21 cellular contexts compared by ENCODE assay signal in genomic region chr19:45657520-45658163, GRCh38. TPM values are rescaled to one million over a fixed set of nuclear protein-coding genes. Genes with fewer than 3 reads are reported as not detected.
DNase-seq lines count a peak whose midpoint lies in the region; ATAC-seq, FAIRE-seq and TF ChIP-seq lines count a peak whose summit lies in the region.
"Had no signal": no experiment of that assay in that cellular context is flagged by ENCODE, and none has a peak within 500 bp of the region (broad histone marks: within the 10 kb centered on the region; RNA-seq: fewer than 3 reads in every experiment).

No MANE protein-coding gene starts in this region.

- no peak overlapping the region; the same call in 1 of the 2 replicates for H3K18ac ChIP-seq in H1 (ENCODE audit: extremely low read depth, low read length)

- H3K79me2 ChIP-seq in H1 (ENCODE audit: control insufficient read depth in 1 of 2, insufficient read depth in 2 of 2, low read length in 2 of 2) = no peaks in the 10 kb centered on the region

- no peaks in the 10 kb centered on the region for H3K79me1 ChIP-seq in H1 (ENCODE audit: low read depth, low read length)

- TF ChIP-seq POLR2A in H1 (IDR thresholded peaks at IDR 0.05; ENCODE audit: control extremely low read depth in 1 of 2, low read depth in 2 of 2, low read length in 2 of 2) = no peak

- no peaks in the 10 kb centered on the region for H4K20me1 ChIP-seq in H1 (replicated peaks in 1 of 2; ENCODE audit: control insufficient read depth in 1 of 2, insufficient read depth in 2 of 2, low read length in 2 of 2)

- no peak for TF ChIP-seq EP300 in H1 (IDR thresholded peaks at IDR 0.05; ENCODE audit: borderline replicate concordance in 1 of 2, low read depth in 2 of 2, low read length in 2 of 2)

- no peak overlapping the region for H3K14ac ChIP-seq in H1 (ENCODE audit: insufficient read length)

- no peak overlapping the region for H4K8ac ChIP-seq in H1 (ENCODE audit: extremely low read depth, insufficient read depth, low read length)

- 0 out of 2 replicates have a peak overlapping the region, but pooled peaks have one; percentile 50 for H2BK12ac ChIP-seq in H1 (ENCODE audit: low read depth, low read length)

- H2BK5ac ChIP-seq in H1 (ENCODE audit: low read depth, low read length) = no peak overlapping the region

- no peaks in the 10 kb centered on the region for H3K9me3 ChIP-seq in H1 (ENCODE audit: insufficient read depth in 2 of 2, low read depth in 1 of 2, low read length in 1 of 2)
- H3K9me3 ChIP-seq: esophagus squamous epithelium had no signal

- no peak overlapping the region for H2BK15ac ChIP-seq in H1 (ENCODE audit: low read length)

- no peak overlapping the region for H3K56ac ChIP-seq in H1 (replicated peaks; ENCODE audit: insufficient read length, low read depth, low read length)

- no peaks in the 10 kb centered on the region for H3K27me3 ChIP-seq in H1 (replicated peaks in 1 of 4; ENCODE audit: control insufficient read depth in 3 of 4, extremely low read depth in 1 of 4, insufficient read depth in 3 of 4, low read length in 3 of 4)

- no peak overlapping the region for H3K9ac ChIP-seq in H1 (replicated peaks in 1 of 4; ENCODE audit: extremely low read depth in 1 of 4, low read depth in 3 of 4, low read length in 3 of 4)

- H4K91ac ChIP-seq in H1 (replicated peaks; ENCODE audit: insufficient read length, low read length) = no peak overlapping the region

- no peak overlapping the region for H4K5ac ChIP-seq in H1 (ENCODE audit: insufficient read length, low read depth, low read length)

- peaks cover 0 to 4% (median 2%) of the 10 kb centered on the region in 4 experiments; a peak in 3 of 7 replicates for H3K4me1 ChIP-seq in H1 (replicated peaks in 1 of 4; ENCODE audit: control insufficient read depth in 3 of 4, insufficient read depth in 4 of 4, low read length in 3 of 4)
- H3K4me1 ChIP-seq: esophagus squamous epithelium had no signal

- TF ChIP-seq RAD21 in H1 (IDR thresholded peaks at IDR 0.05 in 1 of 2, conservative IDR thresholded peaks at IDR 0.05 in 1 of 2; ENCODE audit: low read depth in 2 of 2, low read length in 2 of 2) = no peak

- CTCF ChIA-PET in H1 (lab: Charles Lee; ENCODE audit: partially characterized antibody) = interaction anchor here (0.6 to 1.3 kb wide), 6 partner anchors 9 to 240 kb away, joined by 3 to 6 read pairs (median 4); no protein-coding TSS in a partner anchor

- no peak overlapping the region for H3K23ac ChIP-seq in H1 (ENCODE audit: insufficient read length)

- no peak for ATAC-seq in HG02840 (IDR thresholded peaks at IDR 0.05; ENCODE audit: low FRiP score, unreplicated experiment)
- ATAC-seq: HCT116, right cardiac atrium had no signal

- POLR2A ChIA-PET in H1 (lab: Charles Lee; ENCODE audit: partially characterized antibody) = interaction anchor here (0.7 kb wide), 1 partner anchor 13 kb away, joined by 3 read pairs; no protein-coding TSS in a partner anchor

- no peaks in the 10 kb centered on the region for H3K36me3 ChIP-seq in H1 (ENCODE audit: control insufficient read depth in 2 of 4, insufficient read depth in 4 of 4, low read length in 3 of 4)
- H3K36me3 ChIP-seq: esophagus squamous epithelium had no signal

- no peak overlapping the region for H2BK120ac ChIP-seq in H1 (replicated peaks; ENCODE audit: low read depth, low read length)

- H2BK20ac ChIP-seq in H1 (ENCODE audit: low read length) = no peak overlapping the region

- 70% methylated on average over 11 of the region's 14 CpGs; no CpG with 5 or more reads in 1 of the 2 experiments for WGBS in H1 (ENCODE audit: extremely low coverage in 1 of 2, insufficient coverage in 1 of 2, insufficient read length in 1 of 2, insufficient replicate concordance in 2 of 2, low coverage in 1 of 2, low lambda C conversion rate in 2 of 2, missing lambda C conversion rate in 1 of 2), 2 experiments

- peak overlapping the region; percentile 70; the same call in 1 of the 2 replicates for H2AFZ ChIP-seq in H1 (ENCODE audit: low read length)

- no peak for TF ChIP-seq CTCF in H1 (IDR thresholded peaks at IDR 0.05; ENCODE audit: control extremely low read depth in 1 of 3, insufficient read depth in 1 of 3, low read depth in 1 of 3, low read length in 3 of 3)

- DNase-seq in NCI-H748 (lab: John Stamatoyannopoulos, UW; ENCODE audit: unreplicated experiment) (peak; percentile 51), NCI-H748 treated with DMSO at 0.1 percent for 48 hours (lab: John Stamatoyannopoulos, UW) (no peak), NCI-H146 treated with DMSO at 0.1 percent for 48 hours (lab: John Stamatoyannopoulos, UW; ENCODE audit: unreplicated experiment) (peak; percentile 47), H1 (ENCODE audit: low read depth in 1 of 2, low spot score in 2 of 2) (no peak), retina (peak; percentile 68), hepatic stellate cell (ENCODE audit: low spot score) (no peak), AG20443 (ENCODE audit: low spot score) (no peak)
- DNase-seq: ACHN; amygdala; CD4-positive, alpha-beta T cell; DND-41; effector CD4-positive, alpha-beta T cell; esophagus squamous epithelium; Kasumi-1; occipital lobe; right cardiac atrium; substantia nigra had no signal

- H3K4me2 ChIP-seq in H1 (ENCODE audit: insufficient read depth in 1 of 2, low read depth in 2 of 2, low read length in 2 of 2) = no peak overlapping the region

- no peak for FAIRE-seq in H1 (lab: Jason Lieb, UNC)
- FAIRE-seq: urothelium cell line had no signal

- H3K27ac ChIP-seq in H1 (ENCODE audit: low read depth, low read length) = no peak overlapping the region
- H3K27ac ChIP-seq: esophagus squamous epithelium had no signal

- H3K4me3 ChIP-seq in H1 (ENCODE audit: extremely low read depth in 1 of 4, insufficient read depth in 2 of 4, low read depth in 3 of 4, low read length in 4 of 4) = no peak overlapping the region
- H3K4me3 ChIP-seq: esophagus squamous epithelium had no signal

- no peak overlapping the region for H3K4ac ChIP-seq in H1 (replicated peaks; ENCODE audit: insufficient read length, low read depth, low read length)

- no peaks in the 10 kb centered on the region for H3K23me2 ChIP-seq in H1 (ENCODE audit: low read depth, low read length)

- no peak overlapping the region for H2AK5ac ChIP-seq in H1 (ENCODE audit: low read depth, low read length)

TF ChIP-seq in H1, 55 proteins besides CTCF, POLR2A, EP300 and RAD21:
- no peak for TF ChIP-seq TCF12 (IDR thresholded peaks at IDR 0.05; ENCODE audit: low read depth, low read length)

RNA-seq across cellular contexts. Expression of gene GIPR, which starts 10.4 kb away (rescaled TPM):
- total RNA-seq in H1 (2021; fragmentation: NEBNext Ultra II Directional; extraction: Animal tissue kit (Norgen Biotek cat#: 25700)) = 0.54 and 1.3 TPM in 2 replicates
- polyA plus RNA-seq in H1 (2011; rRNA removed) = 0.42 and 1.0 TPM in 2 replicates
- 1.0 TPM for polyA plus RNA-seq in H1 (2011; cell fraction: cytosol; rRNA removed)
- polyA plus RNA-seq in H1 (2011; cell fraction: nucleus; rRNA removed) = 4.3 TPM
- 0.80 to 1.7 TPM (median 1.1 TPM) in 4 replicates for polyA plus RNA-seq in H1 (2012, experiment 1 of 2)
- 0.50 TPM for polyA plus RNA-seq in H1 (2012, experiment 2 of 2)
- polyA plus RNA-seq in H1 (2013, experiment 1 of 2) = 0.57 TPM
- 0.74 TPM for polyA plus RNA-seq in H1 (2013, experiment 2 of 2)
- polyA minus RNA-seq in H1 (2011; rRNA and poly(A)+ RNA removed) = 0.46 and 1.5 TPM in 2 replicates
- polyA minus RNA-seq in H1 (2011; cell fraction: cytosol; rRNA and poly(A)+ RNA removed) = not detected
- polyA minus RNA-seq in H1 (2011; cell fraction: nucleus; rRNA and poly(A)+ RNA removed) = 1.9 TPM
- total RNA-seq: occipital lobe had no signal

RNA-seq across cellular contexts. Expression of gene EML2, which starts 18.4 kb away (rescaled TPM):
- total RNA-seq in H1 (2021; fragmentation: NEBNext Ultra II Directional; extraction: Animal tissue kit (Norgen Biotek cat#: 25700)) = 28.1 and 28.8 TPM in 2 replicates
- polyA plus RNA-seq in H1 (2011; rRNA removed) = 29.4 and 45.4 TPM in 2 replicates
- polyA plus RNA-seq in H1 (2011; cell fraction: cytosol; rRNA removed) = 41.5 TPM
- polyA plus RNA-seq in H1 (2011; cell fraction: nucleus; rRNA removed) = 135 TPM
- 36.7 to 46.1 TPM (median 43.1 TPM) in 4 replicates for polyA plus RNA-seq in H1 (2012, experiment 1 of 2)
- polyA plus RNA-seq in H1 (2012, experiment 2 of 2) = 23.6 TPM
- polyA plus RNA-seq in H1 (2013, experiment 1 of 2) = 14.5 TPM
- polyA plus RNA-seq in H1 (2013, experiment 2 of 2) = 13.1 TPM
- 31.1 and 51.6 TPM in 2 replicates for polyA minus RNA-seq in H1 (2011; rRNA and poly(A)+ RNA removed)
- polyA minus RNA-seq in H1 (2011; cell fraction: cytosol; rRNA and poly(A)+ RNA removed) = 33.6 TPM
- 36.1 TPM for polyA minus RNA-seq in H1 (2011; cell fraction: nucleus; rRNA and poly(A)+ RNA removed)

RNA-seq across cellular contexts. Expression of gene SNRPD2, which starts 34.1 kb away (rescaled TPM):
- 759 and 761 TPM in 2 replicates for total RNA-seq in H1 (2021; fragmentation: NEBNext Ultra II Directional; extraction: Animal tissue kit (Norgen Biotek cat#: 25700))
- polyA plus RNA-seq in H1 (2011; rRNA removed) = 493 and 645 TPM in 2 replicates
- polyA plus RNA-seq in H1 (2011; cell fraction: cytosol; rRNA removed) = 908 TPM
- polyA plus RNA-seq in H1 (2011; cell fraction: nucleus; rRNA removed) = 511 TPM
- polyA plus RNA-seq in H1 (2012, experiment 1 of 2) = 587 to 956 TPM (median 875 TPM) in 4 replicates
- polyA plus RNA-seq in H1 (2012, experiment 2 of 2) = 702 TPM
- polyA plus RNA-seq in H1 (2013, experiment 1 of 2) = 2,416 TPM
- polyA plus RNA-seq in H1 (2013, experiment 2 of 2) = 2,457 TPM
- 127 and 148 TPM in 2 replicates for polyA minus RNA-seq in H1 (2011; rRNA and poly(A)+ RNA removed)
- polyA minus RNA-seq in H1 (2011; cell fraction: cytosol; rRNA and poly(A)+ RNA removed) = 123 TPM
- 192 TPM for polyA minus RNA-seq in H1 (2011; cell fraction: nucleus; rRNA and poly(A)+ RNA removed)

RNA-seq across cellular contexts. Expression of gene QPCTL, which starts 34.8 kb away (rescaled TPM):
- 25.2 and 27.1 TPM in 2 replicates for total RNA-seq in H1 (2021; fragmentation: NEBNext Ultra II Directional; extraction: Animal tissue kit (Norgen Biotek cat#: 25700))
- polyA plus RNA-seq in H1 (2011; rRNA removed) = 35.3 and 49.3 TPM in 2 replicates
- polyA plus RNA-seq in H1 (2011; cell fraction: cytosol; rRNA removed) = 25.1 TPM
- polyA plus RNA-seq in H1 (2011; cell fraction: nucleus; rRNA removed) = 66.5 TPM
- 24.3 to 29.8 TPM (median 24.9 TPM) in 4 replicates for polyA plus RNA-seq in H1 (2012, experiment 1 of 2)
- polyA plus RNA-seq in H1 (2012, experiment 2 of 2) = 36.1 TPM
- polyA plus RNA-seq in H1 (2013, experiment 1 of 2) = 26.5 TPM
- polyA plus RNA-seq in H1 (2013, experiment 2 of 2) = 27.2 TPM
- 15.5 and 21.6 TPM in 2 replicates for polyA minus RNA-seq in H1 (2011; rRNA and poly(A)+ RNA removed)
- 13.3 TPM for polyA minus RNA-seq in H1 (2011; cell fraction: cytosol; rRNA and poly(A)+ RNA removed)
- polyA minus RNA-seq in H1 (2011; cell fraction: nucleus; rRNA and poly(A)+ RNA removed) = 17.3 TPM

RNA-seq across cellular contexts. Expression of gene GPR4, which starts 55.6 kb away (rescaled TPM):
- 0.19 TPM in 1 of 2 replicates, not detected in the other for total RNA-seq in H1 (2021; fragmentation: NEBNext Ultra II Directional; extraction: Animal tissue kit (Norgen Biotek cat#: 25700))
- polyA plus RNA-seq in H1 (2011; rRNA removed) = 0.39 and 0.41 TPM in 2 replicates
- polyA plus RNA-seq in H1 (2011; cell fraction: cytosol; rRNA removed) = 0.16 TPM
- 0.20 TPM for polyA plus RNA-seq in H1 (2011; cell fraction: nucleus; rRNA removed)
- polyA plus RNA-seq in H1 (2012, experiment 1 of 2) = 0.13 to 0.51 TPM (median 0.21 TPM) in 4 replicates
- polyA plus RNA-seq in H1 (2012, experiment 2 of 2) = 0.29 TPM
- 0.20 TPM for polyA plus RNA-seq in H1 (2013, experiment 1 of 2)
- 0.13 TPM for polyA plus RNA-seq in H1 (2013, experiment 2 of 2)
- 0.06 TPM in 1 of 2 replicates, not detected in the other for polyA minus RNA-seq in H1 (2011; rRNA and poly(A)+ RNA removed)
- not detected for polyA minus RNA-seq in H1 (2011; cell fraction: cytosol; rRNA and poly(A)+ RNA removed)
- polyA minus RNA-seq in H1 (2011; cell fraction: nucleus; rRNA and poly(A)+ RNA removed) = not detected
- total RNA-seq: CD4-positive, alpha-beta T cell; T-helper 1 cell treated with Interleukin-12 subunit alpha and Interleukin-12 subunit beta and Interleukin-4 antibody, amounts not matched to agents 30 ng/mL and 1 ng/mL, for 36 hours had no signal

Comparison
In these comparisons a context has a peak if more than half of its experiments do, and no peak if none do; other contexts are left out.
1. DNase-seq: peak in NCI-H748 (single experiment), NCI-H146 treated with DMSO at 0.1 percent for 48 hours (single experiment) and retina (single experiment); none in NCI-H748 treated with DMSO at 0.1 percent for 48 hours (single experiment), H1 (0 of 2), hepatic stellate cell (single experiment) and AG20443 (single experiment).